31 cellular contexts compared by ENCODE assay signal in genomic region chr4:21367567-21367966, GRCh38.
"Had no signal": no experiment of that assay in that cellular context is flagged by ENCODE, and none has a peak within 500 bp of the region (broad histone marks: within the 10 kb centered on the region; RNA-seq: fewer than 3 reads in every experiment).

No MANE protein-coding gene starts in this region.

- H3K4me3 ChIP-seq: adrenal gland, ascending aorta, body of pancreas, breast epithelium, cardiac muscle cell had no signal

- H3K9me3 ChIP-seq: adrenal gland, ascending aorta, body of pancreas, breast epithelium had no signal

- ATAC-seq: activated naive CD4-positive, alpha-beta T cell treated with anti-CD3 and anti-CD28 coated beads, Interleukin-2, amount 50 U/mL, for 72 hours; activated naive CD8-positive, alpha-beta T cell treated with anti-CD3 and anti-CD28 coated beads, Interleukin-2, amount 50 U/mL, for 24 hours; activated T-cell treated with anti-CD3 and anti-CD28 coated beads, Interleukin-2, amount 50 U/mL, for 4 hours; activated T-cell treated with anti-CD3 and anti-CD28 coated beads, Interleukin-2, amount 50 U/mL, for 72 hours; activated T-helper 17 cell treated with anti-CD3 and anti-CD28 coated beads, Interleukin-2, amount 50 U/mL, for 72 hours; body of pancreas had no signal

- DNase-seq: activated effector memory CD4-positive, alpha-beta T cell treated with anti-CD3 and anti-CD28 coated beads, Interleukin-2, amount 50 U/mL, for 16 hours; activated effector memory CD4-positive, alpha-beta T cell treated with Interleukin-2 at 50 U/mL for 16 hours; activated gamma-delta T cell; activated gamma-delta T cell treated with Interleukin-2 at 50 U/mL for 16 hours; activated naive CD4-positive, alpha-beta T cell; activated naive CD4-positive, alpha-beta T cell treated with anti-CD3 and anti-CD28 coated beads for 36 hours; activated naive CD4-positive, alpha-beta T cell treated with anti-CD3 and anti-CD28 coated beads, Interleukin-2, amount 10 ng/mL, durations not matched to agents 7 days and 5 days; activated naive CD4-positive, alpha-beta T cell treated with anti-CD3 and anti-CD28 coated beads, Interleukin-2, amount 50 U/mL, for 16 hours; activated naive CD4-positive, alpha-beta T cell treated with Interleukin-2 at 50 U/mL for 16 hours; activated naive CD8-positive, alpha-beta T cell treated with anti-CD3 and anti-CD28 coated beads for 36 hours; activated naive CD8-positive, alpha-beta T cell treated with anti-CD3 and anti-CD28 coated beads, Interleukin-2, amount 10 ng/mL, durations not matched to agents 7 days and 5 days; activated naive CD8-positive, alpha-beta T cell treated with anti-CD3 and anti-CD28 coated beads, Interleukin-2, amount 50 U/mL, for 24 hours; activated T-cell treated with anti-CD3 and anti-CD28 coated beads, Interleukin-2, amount 50 U/mL, for 1 hour; activated T-cell treated with anti-CD3 and anti-CD28 coated beads, Interleukin-2, amount 50 U/mL, for 24 hours; activated T-cell treated with anti-CD3 and anti-CD28 coated beads, Interleukin-2, amount 50 U/mL, for 4 hours; activated T-cell treated with anti-CD3 and anti-CD28 coated beads, Interleukin-2, amount 50 U/mL, for 48 hours; activated T-cell treated with anti-CD3 and anti-CD28 coated beads, Interleukin-2, amount 50 U/mL, for 72 hours; adrenal gland; amniotic stem cell; amygdala; anterior cingulate cortex; aorta; body of pancreas; brain microvascular endothelial cell; central memory CD4-positive, alpha-beta T cell; cerebellar nuclear complex had no signal

- H3K27me3 ChIP-seq: adrenal gland, ascending aorta, body of pancreas, brain microvascular endothelial cell, breast epithelium, cardiac muscle cell had no signal

- H3K27ac ChIP-seq: adrenal gland, ascending aorta, body of pancreas, brain microvascular endothelial cell, breast epithelium, cardiac muscle cell had no signal

- H3K36me3 ChIP-seq: adrenal gland, ascending aorta, brain microvascular endothelial cell, breast epithelium, cardiac muscle cell had no signal

- H3K4me1 ChIP-seq: adrenal gland, ascending aorta, body of pancreas, breast epithelium had no signal
